In genomic region chr2:23592898-23593297, GRCh38 we compare ENCODE assay signal across 21 cellular contexts.
"Had no signal": no experiment of that assay in that cellular context is flagged by ENCODE, and none has a peak within 500 bp of the region (broad histone marks: within the 10 kb centered on the region; RNA-seq: fewer than 3 reads in every experiment).

No MANE protein-coding gene starts in this region.

- H3K36me3 ChIP-seq: lower lobe of right lung, tibial artery, WERI-Rb-1 had no signal

- H3K9me3 ChIP-seq: body of pancreas, lower lobe of right lung, tibial artery had no signal

- H3K27me3 ChIP-seq: body of pancreas, tibial artery had no signal

- H3K79me2 ChIP-seq: parathyroid adenoma had no signal

- H2AFZ ChIP-seq: parathyroid adenoma had no signal

- H3K27ac Mint-ChIP-seq: activated CD4-positive, alpha-beta T cell treated with anti-CD3 and anti-CD28 coated beads, Interleukin-2, amount 10 ng/mL, durations not matched to agents 7 days and 5 days; activated CD8-positive, alpha-beta T cell treated with anti-CD3 and anti-CD28 coated beads for 36 hours; activated naive CD4-positive, alpha-beta T cell treated with anti-CD3 and anti-CD28 coated beads, Interleukin-2, amount 50 U/mL, for 24 hours; activated T-helper 1 cell treated with anti-CD3 and anti-CD28 coated beads, Interleukin-12 subunit alpha, Interleukin-12 subunit beta, Interleukin-2, Interleukin-4 antibody, amounts not matched to agents 30 ng/mL and 10 ng/mL and 1 ng/mL, durations not matched to agents 14 hours and 24 hours and 36 hours; nephron progenitor cell; stimulated activated naive CD8-positive, alpha-beta T cell treated with anti-CD3 and anti-CD28 coated beads, Interleukin-15, Interleukin-2, amounts not matched to agents 100 ng/mL and 50 ng/mL, for 24 hours had no signal

- H3K9ac ChIP-seq: parathyroid adenoma had no signal

- H3K9me3 Mint-ChIP-seq: activated CD4-positive, alpha-beta T cell treated with anti-CD3 and anti-CD28 coated beads, Interleukin-2, amount 10 ng/mL, durations not matched to agents 7 days and 5 days; activated CD8-positive, alpha-beta T cell treated with anti-CD3 and anti-CD28 coated beads for 36 hours; activated naive CD4-positive, alpha-beta T cell treated with anti-CD3 and anti-CD28 coated beads, Interleukin-2, amount 50 U/mL, for 24 hours; activated T-helper 1 cell treated with anti-CD3 and anti-CD28 coated beads, Interleukin-12 subunit alpha, Interleukin-12 subunit beta, Interleukin-2, Interleukin-4 antibody, amounts not matched to agents 30 ng/mL and 10 ng/mL and 1 ng/mL, durations not matched to agents 14 hours and 24 hours and 36 hours; nephron progenitor cell; stimulated activated naive CD8-positive, alpha-beta T cell treated with anti-CD3 and anti-CD28 coated beads, Interleukin-15, Interleukin-2, amounts not matched to agents 100 ng/mL and 50 ng/mL, for 24 hours had no signal

- H3K4me1 Mint-ChIP-seq: activated CD4-positive, alpha-beta T cell treated with anti-CD3 and anti-CD28 coated beads, Interleukin-2, amount 10 ng/mL, durations not matched to agents 7 days and 5 days; activated naive CD4-positive, alpha-beta T cell treated with anti-CD3 and anti-CD28 coated beads, Interleukin-2, amount 50 U/mL, for 24 hours had no signal

- H3K4me1 ChIP-seq: lower lobe of right lung had no signal

- H3K4me3 Mint-ChIP-seq: activated CD4-positive, alpha-beta T cell treated with anti-CD3 and anti-CD28 coated beads, Interleukin-2, amount 10 ng/mL, durations not matched to agents 7 days and 5 days; activated CD8-positive, alpha-beta T cell treated with anti-CD3 and anti-CD28 coated beads for 36 hours; activated naive CD4-positive, alpha-beta T cell treated with anti-CD3 and anti-CD28 coated beads, Interleukin-2, amount 50 U/mL, for 24 hours; activated T-helper 1 cell treated with anti-CD3 and anti-CD28 coated beads, Interleukin-12 subunit alpha, Interleukin-12 subunit beta, Interleukin-2, Interleukin-4 antibody, amounts not matched to agents 30 ng/mL and 10 ng/mL and 1 ng/mL, durations not matched to agents 14 hours and 24 hours and 36 hours; nephron progenitor cell; stimulated activated naive CD8-positive, alpha-beta T cell treated with anti-CD3 and anti-CD28 coated beads, Interleukin-15, Interleukin-2, amounts not matched to agents 100 ng/mL and 50 ng/mL, for 24 hours had no signal

- H3K27me3 Mint-ChIP-seq: activated naive CD4-positive, alpha-beta T cell treated with anti-CD3 and anti-CD28 coated beads, Interleukin-2, amount 50 U/mL, for 24 hours; stimulated activated naive CD8-positive, alpha-beta T cell treated with anti-CD3 and anti-CD28 coated beads, Interleukin-15, Interleukin-2, amounts not matched to agents 100 ng/mL and 50 ng/mL, for 24 hours had no signal

- H3K4me3 ChIP-seq: body of pancreas, lower lobe of right lung, tibial artery had no signal

- H3K27ac ChIP-seq: body of pancreas, lower lobe of right lung, parathyroid adenoma, tibial artery, WERI-Rb-1 had no signal

- DNase-seq: activated CD4-positive, alpha-beta T cell treated with anti-CD3 and anti-CD28 coated beads, Interleukin-2, amount 10 ng/mL, durations not matched to agents 7 days and 5 days; activated CD4-positive, CD25-positive, alpha-beta regulatory T cell treated with anti-CD3 and anti-CD28 coated beads, Interleukin-2, amount 50 U/mL, for 72 hours; activated CD8-positive, alpha-beta T cell treated with anti-CD3 and anti-CD28 coated beads for 36 hours; activated gamma-delta T cell; anterior cingulate cortex; body of pancreas; caudate nucleus; dermis blood vessel endothelial cell; effector memory CD4-positive, alpha-beta T cell; nephron progenitor cell; nucleus accumbens; stimulated activated CD4-positive, alpha-beta T cell treated with anti-CD3 and anti-CD28 coated beads, Interleukin-12 subunit alpha, Interleukin-12 subunit beta, amount 100 ng/mL, for 4 hours; T-helper 1 cell; tibial artery; WERI-Rb-1 had no signal

- ATAC-seq: activated CD8-positive, alpha-beta T cell treated with anti-CD3 and anti-CD28 coated beads for 36 hours; body of pancreas; esophagus mucosa; lower lobe of right lung had no signal

- H3K36me3 Mint-ChIP-seq: activated naive CD4-positive, alpha-beta T cell treated with anti-CD3 and anti-CD28 coated beads, Interleukin-2, amount 50 U/mL, for 24 hours had no signal
